Comparison of ENCODE assay signal across 7 cellular contexts in the genomic region with DNA sequence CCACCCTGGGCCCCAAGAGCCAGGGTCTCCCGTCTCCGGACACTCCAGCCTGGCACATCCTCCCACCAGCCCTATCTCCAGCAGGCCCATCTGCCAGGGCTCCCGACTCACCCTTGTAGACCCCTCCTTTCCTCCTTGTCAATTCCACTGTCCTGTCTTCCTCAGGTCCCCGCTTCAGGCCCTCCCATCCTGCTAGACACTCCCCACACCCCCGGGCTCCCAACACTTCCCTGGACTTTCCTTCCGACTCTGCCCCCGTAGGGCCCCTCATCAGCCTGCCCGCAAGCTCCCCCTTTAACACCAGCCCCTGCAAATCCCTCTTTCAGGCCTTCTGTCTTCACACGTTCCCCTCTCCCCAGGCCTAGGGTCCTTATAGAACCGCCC. TPM values are rescaled to one million over a fixed set of nuclear protein-coding genes. Genes with fewer than 3 reads are reported as not detected.
DNase-seq lines count a peak whose midpoint lies in the region; ATAC-seq and TF ChIP-seq lines count a peak whose summit lies in the region.
"Had no signal": no experiment of that assay in that cellular context is flagged by ENCODE, and none has a peak within 500 bp of the region (broad histone marks: within the 10 kb centered on the region; RNA-seq: fewer than 3 reads in every experiment).

No MANE protein-coding gene starts in this region.

- ATAC-seq in GM18868 (IDR thresholded peaks at IDR 0.05; ENCODE audit: unreplicated experiment) (no peak), aorta (ENCODE audit: low FRiP score) (no peak)

- TF ChIP-seq CTCF in AG04449 (IDR thresholded peaks at IDR 0.05; ENCODE audit: insufficient read depth, low read length, missing control alignments): no peak

- H3K27me3 ChIP-seq in SJCRH30: no peaks in the 10 kb centered on the region
- no peaks in the 10 kb centered on the region for H3K27me3 ChIP-seq in iPS-18a (ENCODE audit: control insufficient read depth, insufficient read depth, low read length)
- H3K27me3 ChIP-seq in aorta (ENCODE audit: control insufficient read depth in 1 of 2, insufficient read depth in 2 of 2, low read length in 1 of 2): no peaks in the 10 kb centered on the region

- H3K4me3 ChIP-seq in AG04449 (ENCODE audit: low read depth, low read length) (peak overlapping the region; percentile 75), SJCRH30 (peak overlapping the region; percentile 79), iPS-18a (ENCODE audit: low read length) (peak overlapping the region; percentile 74), aorta (ENCODE audit: low read length in 2 of 2) (no peak overlapping the region)

- H3K36me3 ChIP-seq in SJCRH30 (no peaks in the 10 kb centered on the region), iPS-18a (ENCODE audit: control insufficient read depth, low read depth, low read length) (no peaks in the 10 kb centered on the region), aorta (ENCODE audit: control insufficient read depth in 1 of 2, insufficient read depth in 2 of 2, low read length in 1 of 2) (no peaks in the 10 kb centered on the region)

- POLR2A ChIA-PET in AG04449 (lab: Yijun Ruan, JAX): no interaction called here

- H3K4me1 ChIP-seq in SJCRH30: no peaks in the 10 kb centered on the region
- H3K4me1 ChIP-seq in iPS-18a (ENCODE audit: control insufficient read depth, low read depth, low read length): no peaks in the 10 kb centered on the region
- H3K4me1 ChIP-seq in aorta (ENCODE audit: control insufficient read depth in 1 of 2, insufficient read depth in 2 of 2, low read length in 2 of 2): no peaks in the 10 kb centered on the region

- CTCF ChIA-PET in AG04449 (lab: Yijun Ruan, JAX): no interaction called here

- H3K9me3 ChIP-seq in SJCRH30 (replicated peaks) (no peaks in the 10 kb centered on the region), iPS-18a (ENCODE audit: control insufficient read depth, low read depth, low read length) (peaks cover 2% of the 10 kb centered on the region), aorta (ENCODE audit: control insufficient read depth, low read length) (no peaks in the 10 kb centered on the region)

- WGBS in aorta, 2 donors: 9 to 44% methylated on average over 8 to 10 of the region's 10 CpGs

- no peak for DNase-seq in AG04449 (ENCODE audit: low read depth, low spot score)
- no peak for DNase-seq in SJCRH30
- no peak for DNase-seq in aorta
- no peak for DNase-seq in DMS153 (lab: John Stamatoyannopoulos, UW)

- H3K27ac ChIP-seq in SJCRH30: no peak overlapping the region
- no peak overlapping the region for H3K27ac ChIP-seq in iPS-18a (ENCODE audit: low read length)
- H3K27ac ChIP-seq in aorta (ENCODE audit: low read depth in 1 of 2, low read length in 2 of 2): no peak overlapping the region
- H3K27ac ChIP-seq: VCaP had no signal

- H3K9ac ChIP-seq in iPS-18a (ENCODE audit: low read length): no peak overlapping the region

- intact Hi-C loops in aorta (cut with DNase I): no loop called here

RNA-seq across cellular contexts. Expression of a gene that starts 1.1 kb away (rescaled TPM):
- 4.7 and 5.0 TPM in 2 replicates for total RNA-seq in SJCRH30 (2014; rRNA removed; shearing (Covaris generic))
- 10 to 100 TPM; 37.7 to 40.2 TPM for total RNA-seq in aorta
- 10 to 100 TPM; 30.8 to 54.3 TPM for polyA plus RNA-seq in aorta

RNA-seq across cellular contexts. Expression of a gene that starts 7.0 kb away (rescaled TPM):
- total RNA-seq in SJCRH30 (2014; rRNA removed; shearing (Covaris generic)): 18.0 and 18.1 TPM in 2 replicates
- total RNA-seq in aorta: 10 to 100 TPM; 66.1 to 84.4 TPM
- polyA plus RNA-seq in aorta: 100 to 1,000 TPM in 1 of 2 donors, 10 to 100 TPM in 1; 73.0 to 236 TPM

RNA-seq across cellular contexts. Expression of a gene that starts 13.9 kb away (rescaled TPM):
- 2.0 and 2.5 TPM in 2 replicates for total RNA-seq in SJCRH30 (2014; rRNA removed; shearing (Covaris generic))
- 1 to 10 TPM; 5.1 to 7.6 TPM for total RNA-seq in aorta
- 1 to 10 TPM; 4.3 to 6.4 TPM for polyA plus RNA-seq in aorta

RNA-seq across cellular contexts. Expression of a gene that starts 29.5 kb away (rescaled TPM):
- 9.6 and 10.2 TPM in 2 replicates for total RNA-seq in SJCRH30 (2014; rRNA removed; shearing (Covaris generic))
- 10 to 100 TPM; 67.7 to 70.6 TPM for total RNA-seq in aorta
- polyA plus RNA-seq in aorta: 10 to 100 TPM; 23.4 to 47.0 TPM

RNA-seq across cellular contexts. Expression of a gene that starts 50.8 kb away (rescaled TPM):
- total RNA-seq in SJCRH30 (2014; rRNA removed; shearing (Covaris generic)): 13.0 and 14.3 TPM in 2 replicates
- 10 to 100 TPM; 15.8 to 20.4 TPM for total RNA-seq in aorta
- polyA plus RNA-seq in aorta: 10 to 100 TPM; 14.3 to 22.8 TPM

Comparison
In these comparisons a context has a peak if more than half of its experiments do, and no peak if none do; other contexts are left out.
1. H3K4me3 ChIP-seq: peak in AG04449 (single experiment), SJCRH30 (single experiment) and iPS-18a (single experiment); none in aorta (0 of 2).